ENCODE assay signal across 1 cellular context in genomic region chr17:31549525-31550388, GRCh38.
TF ChIP-seq lines count a peak whose summit lies in the region.

No MANE protein-coding gene starts in this region.

TF ChIP-seq in K562, 482 proteins besides CTCF, POLR2A, EP300 and RAD21 (continued from another document):
- TF ChIP-seq, protein P1, sequence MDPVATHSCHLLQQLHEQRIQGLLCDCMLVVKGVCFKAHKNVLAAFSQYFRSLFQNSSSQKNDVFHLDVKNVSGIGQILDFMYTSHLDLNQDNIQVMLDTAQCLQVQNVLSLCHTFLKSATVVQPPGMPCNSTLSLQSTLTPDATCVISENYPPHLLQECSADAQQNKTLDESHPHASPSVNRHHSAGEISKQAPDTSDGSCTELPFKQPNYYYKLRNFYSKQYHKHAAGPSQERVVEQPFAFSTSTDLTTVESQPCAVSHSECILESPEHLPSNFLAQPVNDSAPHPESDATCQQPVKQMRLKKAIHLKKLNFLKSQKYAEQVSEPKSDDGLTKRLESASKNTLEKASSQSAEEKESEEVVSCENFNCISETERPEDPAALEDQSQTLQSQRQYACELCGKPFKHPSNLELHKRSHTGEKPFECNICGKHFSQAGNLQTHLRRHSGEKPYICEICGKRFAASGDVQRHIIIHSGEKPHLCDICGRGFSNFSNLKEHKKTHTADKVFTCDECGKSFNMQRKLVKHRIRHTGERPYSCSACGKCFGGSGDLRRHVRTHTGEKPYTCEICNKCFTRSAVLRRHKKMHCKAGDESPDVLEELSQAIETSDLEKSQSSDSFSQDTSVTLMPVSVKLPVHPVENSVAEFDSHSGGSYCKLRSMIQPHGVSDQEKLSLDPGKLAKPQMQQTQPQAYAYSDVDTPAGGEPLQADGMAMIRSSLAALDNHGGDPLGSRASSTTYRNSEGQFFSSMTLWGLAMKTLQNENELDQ (CRISPR knock-in tag; IDR thresholded peaks at IDR 0.05; ENCODE audit: borderline replicate concordance) = no peak
- TF ChIP-seq POLR2AphosphoS5 (IDR thresholded peaks at IDR 0.05; ENCODE audit: control insufficient read depth, insufficient read depth, low read depth, low read length) (peak; percentile 18; the same call in 1 of the 2 replicates), NONO (IDR thresholded peaks at IDR 0.05; ENCODE audit: low read depth in 2 of 2, low read length in 1 of 2) (peak in 1 of 2 experiments; percentile 60; a peak in 1 of 4 replicates), ZBTB11 (CRISPR knock-in tag; IDR thresholded peaks at IDR 0.05) (peak; percentile 64 to 98 (median 82); a peak in 5 of 6 replicates), SPI1 (IDR thresholded peaks at IDR 0.05; ENCODE audit: borderline replicate concordance, low read depth, low read length) (peak; percentile 72), RNF2 (IDR thresholded peaks at IDR 0.05) (peak; percentile 87), GABPA (tag; conservative IDR thresholded peaks at IDR 0.05; ENCODE audit: low read depth) (peak; percentile 97), ZNF146 (CRISPR knock-in tag; IDR thresholded peaks at IDR 0.05; ENCODE audit: unreplicated experiment) (no peak), ZNF239 (CRISPR knock-in tag; IDR thresholded peaks at IDR 0.05) (no peak), ZFP36 (IDR thresholded peaks at IDR 0.05; ENCODE audit: low read depth, low read length, partially characterized antibody) (peak; percentile 27), KAT8 (IDR thresholded peaks at IDR 0.05; ENCODE audit: low read depth) (no peak), POLR2G (IDR thresholded peaks at IDR 0.05; ENCODE audit: low read depth, low read length) (peak; percentile 93), SREBF1 (IDR thresholded peaks at IDR 0.05; ENCODE audit: borderline replicate concordance, low read depth, low read length) (0 out of 2 replicates have a peak, but pooled peaks have one; percentile 31)
- TF ChIP-seq, protein P2, sequence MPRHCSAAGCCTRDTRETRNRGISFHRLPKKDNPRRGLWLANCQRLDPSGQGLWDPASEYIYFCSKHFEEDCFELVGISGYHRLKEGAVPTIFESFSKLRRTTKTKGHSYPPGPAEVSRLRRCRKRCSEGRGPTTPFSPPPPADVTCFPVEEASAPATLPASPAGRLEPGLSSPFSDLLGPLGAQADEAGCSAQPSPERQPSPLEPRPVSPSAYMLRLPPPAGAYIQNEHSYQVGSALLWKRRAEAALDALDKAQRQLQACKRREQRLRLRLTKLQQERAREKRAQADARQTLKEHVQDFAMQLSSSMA (CRISPR knock-in tag; IDR thresholded peaks at IDR 0.05) = no peak
- TF ChIP-seq, protein P3, sequence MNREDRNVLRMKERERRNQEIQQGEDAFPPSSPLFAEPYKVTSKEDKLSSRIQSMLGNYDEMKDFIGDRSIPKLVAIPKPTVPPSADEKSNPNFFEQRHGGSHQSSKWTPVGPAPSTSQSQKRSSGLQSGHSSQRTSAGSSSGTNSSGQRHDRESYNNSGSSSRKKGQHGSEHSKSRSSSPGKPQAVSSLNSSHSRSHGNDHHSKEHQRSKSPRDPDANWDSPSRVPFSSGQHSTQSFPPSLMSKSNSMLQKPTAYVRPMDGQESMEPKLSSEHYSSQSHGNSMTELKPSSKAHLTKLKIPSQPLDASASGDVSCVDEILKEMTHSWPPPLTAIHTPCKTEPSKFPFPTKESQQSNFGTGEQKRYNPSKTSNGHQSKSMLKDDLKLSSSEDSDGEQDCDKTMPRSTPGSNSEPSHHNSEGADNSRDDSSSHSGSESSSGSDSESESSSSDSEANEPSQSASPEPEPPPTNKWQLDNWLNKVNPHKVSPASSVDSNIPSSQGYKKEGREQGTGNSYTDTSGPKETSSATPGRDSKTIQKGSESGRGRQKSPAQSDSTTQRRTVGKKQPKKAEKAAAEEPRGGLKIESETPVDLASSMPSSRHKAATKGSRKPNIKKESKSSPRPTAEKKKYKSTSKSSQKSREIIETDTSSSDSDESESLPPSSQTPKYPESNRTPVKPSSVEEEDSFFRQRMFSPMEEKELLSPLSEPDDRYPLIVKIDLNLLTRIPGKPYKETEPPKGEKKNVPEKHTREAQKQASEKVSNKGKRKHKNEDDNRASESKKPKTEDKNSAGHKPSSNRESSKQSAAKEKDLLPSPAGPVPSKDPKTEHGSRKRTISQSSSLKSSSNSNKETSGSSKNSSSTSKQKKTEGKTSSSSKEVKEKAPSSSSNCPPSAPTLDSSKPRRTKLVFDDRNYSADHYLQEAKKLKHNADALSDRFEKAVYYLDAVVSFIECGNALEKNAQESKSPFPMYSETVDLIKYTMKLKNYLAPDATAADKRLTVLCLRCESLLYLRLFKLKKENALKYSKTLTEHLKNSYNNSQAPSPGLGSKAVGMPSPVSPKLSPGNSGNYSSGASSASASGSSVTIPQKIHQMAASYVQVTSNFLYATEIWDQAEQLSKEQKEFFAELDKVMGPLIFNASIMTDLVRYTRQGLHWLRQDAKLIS (CRISPR knock-in tag; IDR thresholded peaks at IDR 0.05) = no peak
- TF ChIP-seq, protein P4, sequence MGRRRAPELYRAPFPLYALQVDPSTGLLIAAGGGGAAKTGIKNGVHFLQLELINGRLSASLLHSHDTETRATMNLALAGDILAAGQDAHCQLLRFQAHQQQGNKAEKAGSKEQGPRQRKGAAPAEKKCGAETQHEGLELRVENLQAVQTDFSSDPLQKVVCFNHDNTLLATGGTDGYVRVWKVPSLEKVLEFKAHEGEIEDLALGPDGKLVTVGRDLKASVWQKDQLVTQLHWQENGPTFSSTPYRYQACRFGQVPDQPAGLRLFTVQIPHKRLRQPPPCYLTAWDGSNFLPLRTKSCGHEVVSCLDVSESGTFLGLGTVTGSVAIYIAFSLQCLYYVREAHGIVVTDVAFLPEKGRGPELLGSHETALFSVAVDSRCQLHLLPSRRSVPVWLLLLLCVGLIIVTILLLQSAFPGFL (CRISPR knock-in tag; IDR thresholded peaks at IDR 0.05) = 0 out of 2 replicates have a peak, but pooled peaks have one; percentile 6
